In genomic region chr19:44684892-44685847, GRCh38 we compare ENCODE assay signal across 1 cellular context.
TF ChIP-seq lines count a peak whose summit lies in the region.

No MANE protein-coding gene starts in this region.

TF ChIP-seq in IMR-90, 13 proteins besides CTCF, POLR2A, EP300 and RAD21 (continued from another document):
- TF ChIP-seq MAFK (IDR thresholded peaks at IDR 0.05; ENCODE audit: low read depth, low read length) (no peak), BHLHE40 (IDR thresholded peaks at IDR 0.05; ENCODE audit: low read depth, low read length) (peak; percentile 76), FOS (IDR thresholded peaks at IDR 0.05; ENCODE audit: low read depth, low read length) (peak; percentile 85), RCOR1 (IDR thresholded peaks at IDR 0.05; ENCODE audit: insufficient replicate concordance, low read length) (no peak), USF2 (IDR thresholded peaks at IDR 0.05; ENCODE audit: low read depth, low read length) (no peak), CHD1 (IDR thresholded peaks at IDR 0.05; ENCODE audit: low read depth, low read length) (no peak), MAZ (IDR thresholded peaks at IDR 0.05; ENCODE audit: borderline replicate concordance, low read depth, low read length) (0 out of 2 replicates have a peak, but pooled peaks have one; percentile 32), NFE2L2 (IDR thresholded peaks at IDR 0.05; ENCODE audit: low read depth, low read length) (no peak), ELK1 (IDR thresholded peaks at IDR 0.05; ENCODE audit: borderline replicate concordance, low read depth, low read length) (no peak), RFX5 (IDR thresholded peaks at IDR 0.05; ENCODE audit: low read depth, low read length) (no peak), SMC3 (IDR thresholded peaks at IDR 0.05; ENCODE audit: low read depth, low read length) (no peak)
